In genomic region chr9:7166074-7166473, GRCh38 we compare ENCODE assay signal across 1 cellular context.
TF ChIP-seq lines count a peak whose summit lies in the region.

No MANE protein-coding gene starts in this region.

TF ChIP-seq in K562, 482 proteins besides CTCF, POLR2A, EP300 and RAD21 (continued from another document):
- TF ChIP-seq SOX6 (IDR thresholded peaks at IDR 0.05) (peak; percentile 50; the same call in 1 of the 2 replicates), RAD51 (IDR thresholded peaks at IDR 0.05; ENCODE audit: borderline replicate concordance, low read depth) (no peak), SMC3 (conservative IDR thresholded peaks at IDR 0.05; ENCODE audit: insufficient read depth, low read depth, low read length) (no peak), MEIS2 (IDR thresholded peaks at IDR 0.05; ENCODE audit: partially characterized antibody) (peak; percentile 55), ETV6 (IDR thresholded peaks at IDR 0.05; ENCODE audit: borderline replicate concordance in 1 of 2, low read depth in 2 of 2, low read length in 1 of 2) (no peak), ETV6 (CRISPR knock-in tag; IDR thresholded peaks at IDR 0.05; ENCODE audit: borderline replicate concordance) (no peak), JUND (IDR thresholded peaks at IDR 0.05; ENCODE audit: borderline replicate concordance, low read depth, low read length) (no peak), JUND (tag; IDR thresholded peaks at IDR 0.05; ENCODE audit: borderline replicate concordance, low read depth, low read length) (peak; percentile 13; the same call in 1 of the 3 replicates), RBM22 (IDR thresholded peaks at IDR 0.05; ENCODE audit: low read depth, low read length, poor library complexity, severe bottlenecking) (no peak), ZNF431 (CRISPR knock-in tag; IDR thresholded peaks at IDR 0.05) (no peak), SPI1 (IDR thresholded peaks at IDR 0.05; ENCODE audit: borderline replicate concordance, low read depth, low read length) (no peak), DACH1 (IDR thresholded peaks at IDR 0.05; ENCODE audit: partially characterized antibody) (no peak), RBM39 (optimal IDR thresholded peaks at IDR 0.05; ENCODE audit: low read depth, low read length) (no peak), DIDO1 (tag; IDR thresholded peaks at IDR 0.05; ENCODE audit: low read depth) (no peak), CEBPB (tag; IDR thresholded peaks at IDR 0.05) (no peak), NCOR1 (IDR thresholded peaks at IDR 0.05) (peak; percentile 81), GTF2B (IDR thresholded peaks at IDR 0.05; ENCODE audit: extremely low read depth, insufficient read length) (no peak), DPF2 (IDR thresholded peaks at IDR 0.05) (peak; percentile 88), ARID1B (IDR thresholded peaks at IDR 0.05) (peak; percentile 89), CBFA2T3 (IDR thresholded peaks at IDR 0.05) (peak; percentile 93), MTA2 (IDR thresholded peaks at IDR 0.05; ENCODE audit: low read depth) (peak; percentile 68)
